ENCODE assay signal across 20 cellular contexts in genomic region chr17:74262601-74263000, GRCh38. TPM values are rescaled to one million over a fixed set of nuclear protein-coding genes. Genes with fewer than 3 reads are reported as not detected.
DNase-seq lines count a peak whose midpoint lies in the region; FAIRE-seq and TF ChIP-seq lines count a peak whose summit lies in the region.
"Had no signal": no experiment of that assay in that cellular context is flagged by ENCODE, and none has a peak within 500 bp of the region (broad histone marks: within the 10 kb centered on the region; RNA-seq: fewer than 3 reads in every experiment).

No MANE protein-coding gene starts in this region.

- POLR2A ChIA-PET in H1 (lab: Charles Lee; ENCODE audit: partially characterized antibody) = interaction anchor here (1.6 kb wide), 1 partner anchor 57 kb away, joined by 4 read pairs; no protein-coding TSS in a partner anchor

- no peak overlapping the region for H4K5ac ChIP-seq in H1 (ENCODE audit: insufficient read length, low read depth, low read length)

- H3K56ac ChIP-seq in H1 (replicated peaks; ENCODE audit: insufficient read length, low read depth, low read length) = no peak overlapping the region

- no peaks in the 10 kb centered on the region for H4K20me1 ChIP-seq in H1 (replicated peaks in 1 of 2; ENCODE audit: control insufficient read depth in 1 of 2, insufficient read depth in 2 of 2, low read length in 2 of 2)

- H3K4ac ChIP-seq in H1 (replicated peaks; ENCODE audit: insufficient read length, low read depth, low read length) (no peak overlapping the region), neuronal stem cell (ENCODE audit: low read length) (peak overlapping the region; percentile 54)

- no peak overlapping the region for H3K4me3 ChIP-seq in H1 (ENCODE audit: extremely low read depth in 1 of 4, insufficient read depth in 2 of 4, low read depth in 3 of 4, low read length in 4 of 4)
- no peak overlapping the region for H3K4me3 ChIP-seq in neuronal stem cell (ENCODE audit: low read length in 2 of 2)
- H3K4me3 ChIP-seq in small intestine (ENCODE audit: low read depth in 1 of 2, low read length in 2 of 2) = no peak overlapping the region
- no peak overlapping the region for H3K4me3 ChIP-seq in tibial nerve
- H3K4me3 ChIP-seq: HAP-1 had no signal

- H3K4me2 ChIP-seq in H1 (ENCODE audit: insufficient read depth in 1 of 2, low read depth in 2 of 2, low read length in 2 of 2) (no peak overlapping the region), neuronal stem cell (ENCODE audit: insufficient read depth, low read length, poor library complexity, severe bottlenecking) (no peak overlapping the region)

- 87% methylated on average over 7 of the region's 7 CpGs; no CpG with 5 or more reads in 1 of the 2 experiments for WGBS in H1 (ENCODE audit: extremely low coverage in 1 of 2, insufficient coverage in 1 of 2, insufficient read length in 1 of 2, insufficient replicate concordance in 2 of 2, low coverage in 1 of 2, low lambda C conversion rate in 2 of 2, missing lambda C conversion rate in 1 of 2), 2 experiments
- no CpG with 5 or more reads among the region's 7 CpGs for WGBS in neuronal stem cell (ENCODE audit: extremely low coverage in 2 of 2, insufficient read length in 2 of 2, insufficient replicate concordance in 1 of 2), 2 donors
- 83 to 90% (median 85%) methylated on average over 7 of the region's 7 CpGs for WGBS in small intestine, 3 donors
- WGBS in tibial nerve, 2 donors = 84 to 88% methylated on average over 6 to 7 of the region's 7 CpGs

- H3K27me3 ChIP-seq in H1 (replicated peaks in 1 of 4; ENCODE audit: control insufficient read depth in 3 of 4, extremely low read depth in 1 of 4, insufficient read depth in 3 of 4, low read length in 3 of 4) (no peaks in the 10 kb centered on the region), neuronal stem cell (ENCODE audit: control insufficient read depth in 3 of 3, insufficient read depth in 3 of 3, low read depth in 1 of 3, low read length in 3 of 3) (peaks cover 0 to 2% (median 0%) of the 10 kb centered on the region in 3 experiments), small intestine (ENCODE audit: control insufficient read depth in 2 of 2, insufficient read depth in 2 of 2, low read length in 2 of 2) (no peaks in the 10 kb centered on the region), tibial nerve (peaks cover 0 to 3% of the 10 kb centered on the region in 2 donors)
- H3K27me3 ChIP-seq: BE2C had no signal

- no peaks in the 10 kb centered on the region; the same call in 1 of the 2 replicates for H3K23me2 ChIP-seq in H1 (ENCODE audit: low read depth, low read length)

- DNase-seq in GM12892 (ENCODE audit: insufficient read length) (no peak), H1 (ENCODE audit: low read depth in 1 of 2, low spot score in 2 of 2) (no peak), neuronal stem cell (ENCODE audit: low spot score) (no peak), substantia nigra (lab: John Stamatoyannopoulos, UW) (no peak), small intestine (no peak), NCI-H526 treated with DMSO at 0.1 percent for 48 hours (lab: John Stamatoyannopoulos, UW) (no peak), tibial nerve (ENCODE audit: low spot score in 2 of 2) (no peak)
- DNase-seq: ACHN; BE2C; C1 segment of cervical spinal cord; CD4-positive, alpha-beta T cell; DMS153; DMS79; GDM1 had no signal

- H3K9ac ChIP-seq in H1 (replicated peaks in 1 of 4; ENCODE audit: extremely low read depth in 1 of 4, low read depth in 3 of 4, low read length in 3 of 4) (no peak overlapping the region), neuronal stem cell (ENCODE audit: low read depth, low read length, poor library complexity) (no peak overlapping the region)

- H2AK5ac ChIP-seq in H1 (ENCODE audit: low read depth, low read length) (no peak overlapping the region), neuronal stem cell (ENCODE audit: low read depth, low read length) (peak overlapping the region; percentile 32)

- TF ChIP-seq CTCF in H1 (IDR thresholded peaks at IDR 0.05; ENCODE audit: control extremely low read depth in 1 of 3, insufficient read depth in 1 of 3, low read depth in 1 of 3, low read length in 3 of 3) (no peak), tibial nerve (IDR thresholded peaks at IDR 0.05) (no peak)

- no peak overlapping the region for H2AFZ ChIP-seq in H1 (ENCODE audit: low read length)
- no peak overlapping the region for H2AFZ ChIP-seq in neuronal stem cell (ENCODE audit: low read length)

- no peak overlapping the region for H3K27ac ChIP-seq in H1 (ENCODE audit: low read depth, low read length)
- H3K27ac ChIP-seq in neuronal stem cell (replicated peaks; ENCODE audit: low read length) = no peak overlapping the region
- H3K27ac ChIP-seq in substantia nigra (ENCODE audit: low read depth, low read length, poor library complexity, severe bottlenecking) = peak overlapping the region; percentile 12
- no peak overlapping the region for H3K27ac ChIP-seq in small intestine (ENCODE audit: low read depth in 1 of 2, low read length in 1 of 2)
- no peak overlapping the region for H3K27ac ChIP-seq in tibial nerve

- no peak overlapping the region for H2BK20ac ChIP-seq in H1 (ENCODE audit: low read length)

- H3K23ac ChIP-seq in H1 (ENCODE audit: insufficient read length) (no peak overlapping the region), neuronal stem cell (ENCODE audit: low read depth, low read length, poor library complexity) (no peak overlapping the region)

- H3K79me1 ChIP-seq in H1 (ENCODE audit: low read depth, low read length) = no peaks in the 10 kb centered on the region
- no peaks in the 10 kb centered on the region for H3K79me1 ChIP-seq in neuronal stem cell (ENCODE audit: low read depth, low read length)

- H3K36me3 ChIP-seq in H1 (ENCODE audit: control insufficient read depth in 2 of 4, insufficient read depth in 4 of 4, low read length in 3 of 4) (no peaks in the 10 kb centered on the region), neuronal stem cell (replicated peaks in 1 of 2; ENCODE audit: control insufficient read depth in 2 of 2, insufficient read depth in 2 of 2, low read length in 2 of 2) (peaks cover 0 to 21% of the 10 kb centered on the region in 2 donors), small intestine (ENCODE audit: control insufficient read depth in 2 of 2, insufficient read depth in 2 of 2, low read length in 2 of 2) (no peaks in the 10 kb centered on the region), tibial nerve (peaks cover 0 to 48% (median 0%) of the 10 kb centered on the region in 3 donors)
- H3K36me3 ChIP-seq: BE2C, HAP-1 had no signal

- H3K18ac ChIP-seq in H1 (ENCODE audit: extremely low read depth, low read length) (no peak overlapping the region), neuronal stem cell (ENCODE audit: low read length) (peak overlapping the region; percentile 2)

- H2BK5ac ChIP-seq in H1 (ENCODE audit: low read depth, low read length) = no peak overlapping the region
- no peak overlapping the region for H2BK5ac ChIP-seq in neuronal stem cell (ENCODE audit: low read length)

- TF ChIP-seq POLR2A in GM12892 (IDR thresholded peaks at IDR 0.05; ENCODE audit: low read depth, low read length) (no peak), H1 (IDR thresholded peaks at IDR 0.05; ENCODE audit: control extremely low read depth in 1 of 2, low read depth in 2 of 2, low read length in 2 of 2) (no peak), tibial nerve (IDR thresholded peaks at IDR 0.05) (no peak)

- H3K14ac ChIP-seq in H1 (ENCODE audit: insufficient read length) (no peak overlapping the region), neuronal stem cell (ENCODE audit: low read length) (no peak overlapping the region)

- no peak for TF ChIP-seq RAD21 in H1 (IDR thresholded peaks at IDR 0.05 in 1 of 2, conservative IDR thresholded peaks at IDR 0.05 in 1 of 2; ENCODE audit: low read depth in 2 of 2, low read length in 2 of 2)

- no peaks in the 10 kb centered on the region for H3K79me2 ChIP-seq in H1 (ENCODE audit: control insufficient read depth in 1 of 2, insufficient read depth in 2 of 2, low read length in 2 of 2)

- H3K9me3 ChIP-seq in H1 (ENCODE audit: insufficient read depth in 2 of 2, low read depth in 1 of 2, low read length in 1 of 2) (no peaks in the 10 kb centered on the region), neuronal stem cell (replicated peaks in 1 of 2; ENCODE audit: control insufficient read depth in 2 of 2, insufficient read depth in 1 of 2, low read depth in 1 of 2, low read length in 2 of 2) (no peaks in the 10 kb centered on the region), small intestine (ENCODE audit: control insufficient read depth, low read depth) (no peaks in the 10 kb centered on the region), tibial nerve (no peaks in the 10 kb centered on the region)
- H3K9me3 ChIP-seq: BE2C, HAP-1 had no signal

- TF ChIP-seq EP300 in H1 (IDR thresholded peaks at IDR 0.05; ENCODE audit: borderline replicate concordance in 1 of 2, low read depth in 2 of 2, low read length in 2 of 2) (no peak), tibial nerve (IDR thresholded peaks at IDR 0.05) (no peak)

- H2BK15ac ChIP-seq in H1 (ENCODE audit: low read length) = peak overlapping the region; percentile 5; the same call in 1 of the 2 replicates
- no peak overlapping the region for H2BK15ac ChIP-seq in neuronal stem cell (ENCODE audit: low read length)

- FAIRE-seq in GM12892 (lab: Jason Lieb, UNC) = peak; percentile 54
- no peak for FAIRE-seq in H1 (lab: Jason Lieb, UNC)
- no peak for FAIRE-seq in small intestine (lab: Jason Lieb, UNC)
- FAIRE-seq: A204.1, HepG2 had no signal

- peak overlapping the region; percentile 27 for H4K91ac ChIP-seq in H1 (replicated peaks; ENCODE audit: insufficient read length, low read length)
- no peak overlapping the region for H4K91ac ChIP-seq in neuronal stem cell (ENCODE audit: low read depth, low read length, poor library complexity)

- H4K8ac ChIP-seq in H1 (ENCODE audit: extremely low read depth, insufficient read depth, low read length) (no peak overlapping the region), neuronal stem cell (ENCODE audit: low read depth, low read length) (no peak overlapping the region)

- H2BK120ac ChIP-seq in H1 (replicated peaks; ENCODE audit: low read depth, low read length) = no peak overlapping the region
- no peak overlapping the region for H2BK120ac ChIP-seq in neuronal stem cell (ENCODE audit: low read depth, low read length)

- H3K4me1 ChIP-seq in H1 (replicated peaks in 1 of 4; ENCODE audit: control insufficient read depth in 3 of 4, insufficient read depth in 4 of 4, low read length in 3 of 4) = peaks cover 0 to 21% (median 13%) of the 10 kb centered on the region in 4 experiments; a peak in 6 of 7 replicates
- peaks cover 2 to 16% of the 10 kb centered on the region in 2 donors for H3K4me1 ChIP-seq in neuronal stem cell (ENCODE audit: control insufficient read depth in 2 of 2, insufficient read depth in 1 of 2, low read depth in 1 of 2, low read length in 2 of 2)
- H3K4me1 ChIP-seq in small intestine (ENCODE audit: control insufficient read depth in 2 of 2, insufficient read depth in 1 of 2, low read depth in 1 of 2, low read length in 1 of 2) = no peaks in the 10 kb centered on the region
- H3K4me1 ChIP-seq in tibial nerve = no peaks in the 10 kb centered on the region
- H3K4me1 ChIP-seq: BE2C, HAP-1 had no signal

- H2BK12ac ChIP-seq in H1 (ENCODE audit: low read depth, low read length) = no peak overlapping the region
- H2BK12ac ChIP-seq in neuronal stem cell (ENCODE audit: low read length) = no peak overlapping the region

- CTCF ChIA-PET in H1 (lab: Charles Lee; ENCODE audit: partially characterized antibody) = interaction anchor here (1.0 to 4.1 kb wide), 4 partner anchors 23 to 90 kb away, joined by 3 to 16 read pairs (median 3); no protein-coding TSS in a partner anchor

RNA-seq across cellular contexts. Expression of gene DNAI2, which starts 11.4 kb away (rescaled TPM):
- polyA plus RNA-seq in GM12892 (2012; ENCODE audit: missing spikeins) = 0.36 TPM
- total RNA-seq in H1 (2021; fragmentation: NEBNext Ultra II Directional; extraction: Animal tissue kit (Norgen Biotek cat#: 25700)) = 0.15 TPM in 1 of 2 replicates, not detected in the other
- polyA plus RNA-seq in H1 (2011; rRNA removed) (0.08 and 0.24 TPM in 2 replicates), small intestine (under 1 TPM in 1 of 3 donors, not detected in 2; 0.10 TPM)
- polyA plus RNA-seq in H1 (2011; cell fraction: cytosol; rRNA removed) = 0.16 TPM
- 0.40 TPM for polyA plus RNA-seq in H1 (2011; cell fraction: nucleus; rRNA removed)
- polyA plus RNA-seq in H1 (2012, experiment 1 of 2) = 0.35 to 0.52 TPM in 2 of 4 replicates, not detected in the others
- not detected for polyA plus RNA-seq in H1 (2012, experiment 2 of 2)
- 0.10 TPM for polyA plus RNA-seq in H1 (2013, experiment 1 of 2)
- 0.06 TPM for polyA plus RNA-seq in H1 (2013, experiment 2 of 2)
- 0.22 TPM in 1 of 2 replicates, not detected in the other for polyA minus RNA-seq in H1 (2011; rRNA and poly(A)+ RNA removed)
- polyA minus RNA-seq in H1 (2011; cell fraction: cytosol; rRNA and poly(A)+ RNA removed) = not detected
- not detected for polyA minus RNA-seq in H1 (2011; cell fraction: nucleus; rRNA and poly(A)+ RNA removed)
- polyA plus RNA-seq in neuronal stem cell (2013, experiment 1 of 2) = 0.04 TPM
- polyA plus RNA-seq in neuronal stem cell (2013, experiment 2 of 2) = not detected
- total RNA-seq in tibial nerve = under 1 TPM in 1 of 4 donors, not detected in 3; 0.60 TPM
- total RNA-seq: Daoy, H4, HepG2 had no signal
- polyA plus RNA-seq: HepG2, IgD-negative memory B cell had no signal

RNA-seq across cellular contexts. Expression of gene TTYH2, which starts 49.2 kb away (rescaled TPM):
- 5.6 TPM for polyA plus RNA-seq in GM12892 (2012; ENCODE audit: missing spikeins)
- total RNA-seq in H1 (2021; fragmentation: NEBNext Ultra II Directional; extraction: Animal tissue kit (Norgen Biotek cat#: 25700)) = 3.2 and 3.7 TPM in 2 replicates
- 9.2 and 17.3 TPM in 2 replicates for polyA plus RNA-seq in H1 (2011; rRNA removed)
- 7.6 TPM for polyA plus RNA-seq in H1 (2011; cell fraction: cytosol; rRNA removed)
- polyA plus RNA-seq in H1 (2011; cell fraction: nucleus; rRNA removed) = 16.4 TPM
- 3.1 to 4.0 TPM (median 3.4 TPM) in 4 replicates for polyA plus RNA-seq in H1 (2012, experiment 1 of 2)
- 3.2 TPM for polyA plus RNA-seq in H1 (2012, experiment 2 of 2)
- polyA plus RNA-seq in H1 (2013, experiment 1 of 2) = 5.3 TPM
- polyA plus RNA-seq in H1 (2013, experiment 2 of 2) = 5.8 TPM
- polyA minus RNA-seq in H1 (2011; rRNA and poly(A)+ RNA removed) = 7.4 and 9.7 TPM in 2 replicates
- polyA minus RNA-seq in H1 (2011; cell fraction: cytosol; rRNA and poly(A)+ RNA removed) = 3.1 TPM
- polyA minus RNA-seq in H1 (2011; cell fraction: nucleus; rRNA and poly(A)+ RNA removed) = 8.3 TPM
- 1.3 TPM for polyA plus RNA-seq in neuronal stem cell (2013, experiment 1 of 2)
- polyA plus RNA-seq in neuronal stem cell (2013, experiment 2 of 2) = 1.1 TPM
- 1 to 10 TPM in 1 of 3 donors, under 1 TPM in 1, not detected in 1; 0.27 to 2.0 TPM for polyA plus RNA-seq in small intestine
- 10 to 100 TPM; 22.6 to 37.2 (median 26.4) TPM for total RNA-seq in tibial nerve

RNA-seq across cellular contexts. Expression of gene RPL38, which starts 59.1 kb away (rescaled TPM):
- 3,198 TPM for polyA plus RNA-seq in GM12892 (2012; ENCODE audit: missing spikeins)
- 1,195 and 1,222 TPM in 2 replicates for total RNA-seq in H1 (2021; fragmentation: NEBNext Ultra II Directional; extraction: Animal tissue kit (Norgen Biotek cat#: 25700))
- polyA plus RNA-seq in H1 (2011; rRNA removed) (412 and 510 TPM in 2 replicates), small intestine (1,000 to 10,000 TPM in 2 of 3 donors, 100 to 1,000 TPM in 1; 823 to 1,409 (median 1,348) TPM)
- 1,085 TPM for polyA plus RNA-seq in H1 (2011; cell fraction: cytosol; rRNA removed)
- polyA plus RNA-seq in H1 (2011; cell fraction: nucleus; rRNA removed) = 1,333 TPM
- polyA plus RNA-seq in H1 (2012, experiment 1 of 2) = 3,837 to 6,357 TPM (median 4,194 TPM) in 4 replicates
- polyA plus RNA-seq in H1 (2012, experiment 2 of 2) = 920 TPM
- polyA plus RNA-seq in H1 (2013, experiment 1 of 2) = 4,258 TPM
- polyA plus RNA-seq in H1 (2013, experiment 2 of 2) = 4,313 TPM
- 802 and 987 TPM in 2 replicates for polyA minus RNA-seq in H1 (2011; rRNA and poly(A)+ RNA removed)
- 425 TPM for polyA minus RNA-seq in H1 (2011; cell fraction: cytosol; rRNA and poly(A)+ RNA removed)
- 337 TPM for polyA minus RNA-seq in H1 (2011; cell fraction: nucleus; rRNA and poly(A)+ RNA removed)
- 4,161 TPM for polyA plus RNA-seq in neuronal stem cell (2013, experiment 1 of 2)
- 4,332 TPM for polyA plus RNA-seq in neuronal stem cell (2013, experiment 2 of 2)
- 100 to 1,000 TPM; 284 to 366 (median 363) TPM for total RNA-seq in tibial nerve
